Comparison of ENCODE assay signal across 1 cellular context in the genomic region with DNA sequence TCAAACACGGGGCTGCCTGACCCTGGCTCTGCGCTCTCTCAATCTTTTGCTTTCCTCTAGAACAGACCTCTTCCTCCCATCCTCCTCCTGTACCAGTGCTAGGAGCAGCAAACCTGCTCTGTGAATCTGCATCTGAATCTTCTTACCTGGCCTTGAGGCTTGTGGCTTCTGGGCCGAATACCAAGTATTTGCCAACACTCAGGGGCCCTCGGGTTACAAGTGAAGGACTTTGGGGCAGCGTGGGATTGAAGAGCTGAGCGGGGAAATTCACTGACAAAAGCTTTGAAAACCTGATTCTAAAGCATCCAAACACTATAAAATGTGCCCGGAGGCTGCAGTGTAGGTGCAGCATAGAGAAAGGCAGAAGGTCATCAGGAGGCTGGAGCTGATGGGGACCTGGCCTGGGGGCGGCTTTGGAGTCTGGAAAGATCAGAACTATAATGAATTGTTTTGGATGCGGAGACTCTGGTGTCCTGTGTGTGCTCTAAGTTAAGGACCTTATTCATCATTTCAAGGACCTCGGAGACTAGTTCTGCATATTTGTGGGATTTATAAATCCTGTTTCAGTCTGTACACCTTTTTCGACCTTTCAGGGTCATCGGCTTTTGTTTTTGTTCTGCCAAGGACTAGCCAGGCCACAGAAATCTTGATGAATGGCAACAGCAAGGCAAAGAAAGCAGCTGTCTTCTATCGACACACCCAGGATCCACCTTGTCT.
TF ChIP-seq lines count a peak whose summit lies in the region.

No MANE protein-coding gene starts in this region.

TF ChIP-seq in H1, 55 proteins besides CTCF, POLR2A, EP300 and RAD21 (continued from another document):
- TF ChIP-seq TBP (IDR thresholded peaks at IDR 0.05; ENCODE audit: low read depth, low read length): no peak
- no peak for TF ChIP-seq ATF2 (IDR thresholded peaks at IDR 0.05; ENCODE audit: low read length)
- no peak for TF ChIP-seq TCF12 (IDR thresholded peaks at IDR 0.05; ENCODE audit: low read depth, low read length)
- TF ChIP-seq NRF1 (IDR thresholded peaks at IDR 0.05; ENCODE audit: low read depth, low read length): no peak
- TF ChIP-seq SIRT6 (IDR thresholded peaks at IDR 0.05; ENCODE audit: low read length): no peak
TF ChIP-seq in H1: peak in this region for 0.
